9 cellular contexts compared by ENCODE assay signal in the genomic region with DNA sequence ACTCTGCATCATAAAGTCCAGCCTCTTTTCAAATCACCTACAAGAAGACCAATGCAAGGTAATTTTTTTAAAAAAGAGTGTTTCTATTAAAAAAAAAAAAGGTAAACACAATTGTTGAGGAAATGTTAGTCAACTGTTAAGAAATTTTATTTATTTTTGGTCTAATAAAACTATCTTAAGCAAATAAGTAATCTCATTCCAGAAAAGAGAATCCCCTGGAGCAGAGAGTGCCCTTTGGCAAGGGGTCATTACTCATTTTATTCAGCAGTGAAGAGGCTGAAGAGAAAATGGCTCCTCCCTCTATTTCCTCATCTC.
DNase-seq lines count a peak whose midpoint lies in the region; ATAC-seq, FAIRE-seq and TF ChIP-seq lines count a peak whose summit lies in the region.
"Had no signal": no experiment of that assay in that cellular context is flagged by ENCODE, and none has a peak within 500 bp of the region (broad histone marks: within the 10 kb centered on the region; RNA-seq: fewer than 3 reads in every experiment).

No MANE protein-coding gene starts in this region.

- H3K27ac ChIP-seq in 22Rv1, result peak overlapping the region; percentile 59
- peak overlapping the region; percentile 99 for H3K27ac ChIP-seq in RWPE1
- H3K27ac ChIP-seq in testis, result no peak overlapping the region
- H3K27ac ChIP-seq in pancreas, result peak overlapping the region in 2 of 4 donors; percentile 35 to 41

- H3K9me3 ChIP-seq in testis (no peaks in the 10 kb centered on the region), pancreas (no peaks in the 10 kb centered on the region)
- H3K9me3 ChIP-seq: thoracic aorta had no signal

- TF ChIP-seq CTCF in 22Rv1 (IDR thresholded peaks at IDR 0.05) (no peak), RWPE1 (conservative IDR thresholded peaks at IDR 0.05; ENCODE audit: low read depth) (no peak), fibroblast of pulmonary artery (IDR thresholded peaks at IDR 0.05; ENCODE audit: low read length, missing control alignments) (no peak), testis (IDR thresholded peaks at IDR 0.05) (no peak), pancreas (IDR thresholded peaks at IDR 0.05) (no peak)

- POLR2A ChIA-PET in RWPE1 (lab: Yijun Ruan, JAX; ENCODE audit: low non-redundant PET) (interaction anchor here (0.7 to 1.6 kb wide), 2 partner anchors 158 to 160 kb away, joined by 3 to 5 read pairs; no protein-coding TSS in a partner anchor), HEK293T (lab: Yijun Ruan, JAX) (interaction anchor here (1.1 kb wide), 1 partner anchor 274 kb away, joined by 3 read pairs; no protein-coding TSS in a partner anchor)

- H3K4me1 ChIP-seq in testis, result peaks cover 3% of the 10 kb centered on the region
- peaks cover 3 to 18% (median 12%) of the 10 kb centered on the region in 3 donors for H3K4me1 ChIP-seq in pancreas

- DNase-seq in GF-D8 (lab: John Stamatoyannopoulos, UW) (peak; percentile 72), RWPE1 (ENCODE audit: low spot score) (peak; percentile 92), fibroblast of pulmonary artery (ENCODE audit: low read depth) (peak; percentile 80), HEK293T (ENCODE audit: extremely low spot score) (no peak), testis (no peak), pancreas (no peak), mesenteric fat pad (ENCODE audit: low spot score) (no peak)

- intact Hi-C loops in testis (cut with DNase I; ENCODE audit: low total_unique reads), result loop anchor here (5.0 kb wide), 1 partner anchor 247 kb away; no protein-coding TSS in a partner anchor
- intact Hi-C loops in pancreas (cut with DNase I), result no loop called here

- H3K36me3 ChIP-seq in testis (ENCODE audit: low read depth, missing control alignments) (no peaks in the 10 kb centered on the region), pancreas (no peaks in the 10 kb centered on the region)
- H3K36me3 ChIP-seq: thoracic aorta had no signal

- H3K4me3 ChIP-seq in fibroblast of pulmonary artery (replicated peaks; ENCODE audit: low read depth, low read length) (no peak overlapping the region), testis (no peak overlapping the region), pancreas (no peak overlapping the region)
- H3K4me3 ChIP-seq: thoracic aorta had no signal

- ATAC-seq in pancreas, result no peak

- no peaks in the 10 kb centered on the region for H3K27me3 ChIP-seq in testis
- H3K27me3 ChIP-seq in pancreas, result no peaks in the 10 kb centered on the region

- CTCF ChIA-PET in RWPE1 (lab: Yijun Ruan, JAX) (interaction anchor here (0.6 to 3.6 kb wide), 9 partner anchors 9 to 273 kb away, joined by 3 to 17 read pairs (median 6); a partner anchor contains a TSS), HEK293T (lab: Yijun Ruan, JAX) (interaction anchor here (0.5 to 3.4 kb wide), 9 partner anchors 8 to 273 kb away, joined by 3 to 27 read pairs (median 4); no protein-coding TSS in a partner anchor)

- no peak for TF ChIP-seq POLR2A in testis (IDR thresholded peaks at IDR 0.05)

- FAIRE-seq in pancreas (lab: Jason Lieb, UNC), result no peak

TF ChIP-seq in HEK293T, 16 proteins besides CTCF, POLR2A, EP300 and RAD21:
- no peak for TF ChIP-seq FOXK2 (IDR thresholded peaks at IDR 0.05)
- TF ChIP-seq ELF4 (IDR thresholded peaks at IDR 0.05), result no peak
- no peak for TF ChIP-seq BHLHE40 (IDR thresholded peaks at IDR 0.05; ENCODE audit: borderline replicate concordance)
- no peak for TF ChIP-seq L3MBTL2 (conservative IDR thresholded peaks at IDR 0.05)
- TF ChIP-seq CTBP1 (IDR thresholded peaks at IDR 0.05; ENCODE audit: borderline replicate concordance), result no peak
- TF ChIP-seq FOXA1 (IDR thresholded peaks at IDR 0.05), result no peak
- TF ChIP-seq, protein P1, sequence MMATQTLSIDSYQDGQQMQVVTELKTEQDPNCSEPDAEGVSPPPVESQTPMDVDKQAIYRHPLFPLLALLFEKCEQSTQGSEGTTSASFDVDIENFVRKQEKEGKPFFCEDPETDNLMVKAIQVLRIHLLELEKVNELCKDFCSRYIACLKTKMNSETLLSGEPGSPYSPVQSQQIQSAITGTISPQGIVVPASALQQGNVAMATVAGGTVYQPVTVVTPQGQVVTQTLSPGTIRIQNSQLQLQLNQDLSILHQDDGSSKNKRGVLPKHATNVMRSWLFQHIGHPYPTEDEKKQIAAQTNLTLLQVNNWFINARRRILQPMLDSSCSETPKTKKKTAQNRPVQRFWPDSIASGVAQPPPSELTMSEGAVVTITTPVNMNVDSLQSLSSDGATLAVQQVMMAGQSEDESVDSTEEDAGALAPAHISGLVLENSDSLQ (IDR thresholded peaks at IDR 0.05), result no peak

Comparison
In these comparisons a context has a peak if more than half of its experiments do, and no peak if none do; other contexts are left out.
1. H3K27ac ChIP-seq: peak in 22Rv1 (single experiment) and RWPE1 (single experiment); none in testis (0 of 2).
2. DNase-seq: peak in GF-D8 (single experiment), RWPE1 (single experiment) and fibroblast of pulmonary artery (single experiment); none in HEK293T (single experiment), testis (single experiment), pancreas (0 of 6) and mesenteric fat pad (single experiment).